In the genomic region with DNA sequence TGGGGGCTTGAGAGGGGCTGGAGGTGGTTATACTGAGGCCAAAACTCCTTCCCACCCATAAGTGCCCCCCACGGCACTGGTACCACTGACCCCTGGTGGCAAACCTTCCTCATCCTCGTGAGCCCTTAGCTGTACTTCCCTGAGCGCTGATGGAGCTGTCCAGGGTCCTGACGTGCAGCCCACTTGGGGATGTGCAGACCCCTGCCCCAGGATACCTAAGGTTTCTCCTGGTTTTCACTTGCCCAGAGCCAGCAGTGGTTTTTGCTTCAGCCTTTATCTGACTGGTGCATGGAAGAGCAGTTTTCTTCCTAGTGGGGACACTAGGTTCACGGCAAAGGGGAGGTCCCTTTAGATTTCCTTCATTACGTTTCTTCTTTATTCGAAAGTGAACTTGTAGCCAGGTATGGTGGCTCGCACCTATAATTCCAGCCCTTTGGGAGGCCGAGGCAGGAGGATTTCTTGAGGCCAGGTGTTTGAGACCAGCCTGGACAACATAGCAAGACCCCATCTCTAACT, we compare ENCODE assay signal across 1 cellular context.
TF ChIP-seq lines count a peak whose summit lies in the region.

No MANE protein-coding gene starts in this region.

TF ChIP-seq in GM12878, 131 proteins besides CTCF, POLR2A, EP300 and RAD21:
- TF ChIP-seq, protein P1, sequence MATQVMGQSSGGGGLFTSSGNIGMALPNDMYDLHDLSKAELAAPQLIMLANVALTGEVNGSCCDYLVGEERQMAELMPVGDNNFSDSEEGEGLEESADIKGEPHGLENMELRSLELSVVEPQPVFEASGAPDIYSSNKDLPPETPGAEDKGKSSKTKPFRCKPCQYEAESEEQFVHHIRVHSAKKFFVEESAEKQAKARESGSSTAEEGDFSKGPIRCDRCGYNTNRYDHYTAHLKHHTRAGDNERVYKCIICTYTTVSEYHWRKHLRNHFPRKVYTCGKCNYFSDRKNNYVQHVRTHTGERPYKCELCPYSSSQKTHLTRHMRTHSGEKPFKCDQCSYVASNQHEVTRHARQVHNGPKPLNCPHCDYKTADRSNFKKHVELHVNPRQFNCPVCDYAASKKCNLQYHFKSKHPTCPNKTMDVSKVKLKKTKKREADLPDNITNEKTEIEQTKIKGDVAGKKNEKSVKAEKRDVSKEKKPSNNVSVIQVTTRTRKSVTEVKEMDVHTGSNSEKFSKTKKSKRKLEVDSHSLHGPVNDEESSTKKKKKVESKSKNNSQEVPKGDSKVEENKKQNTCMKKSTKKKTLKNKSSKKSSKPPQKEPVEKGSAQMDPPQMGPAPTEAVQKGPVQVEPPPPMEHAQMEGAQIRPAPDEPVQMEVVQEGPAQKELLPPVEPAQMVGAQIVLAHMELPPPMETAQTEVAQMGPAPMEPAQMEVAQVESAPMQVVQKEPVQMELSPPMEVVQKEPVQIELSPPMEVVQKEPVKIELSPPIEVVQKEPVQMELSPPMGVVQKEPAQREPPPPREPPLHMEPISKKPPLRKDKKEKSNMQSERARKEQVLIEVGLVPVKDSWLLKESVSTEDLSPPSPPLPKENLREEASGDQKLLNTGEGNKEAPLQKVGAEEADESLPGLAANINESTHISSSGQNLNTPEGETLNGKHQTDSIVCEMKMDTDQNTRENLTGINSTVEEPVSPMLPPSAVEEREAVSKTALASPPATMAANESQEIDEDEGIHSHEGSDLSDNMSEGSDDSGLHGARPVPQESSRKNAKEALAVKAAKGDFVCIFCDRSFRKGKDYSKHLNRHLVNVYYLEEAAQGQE (IDR thresholded peaks at IDR 0.05; ENCODE audit: low read depth, low read length), result peak; percentile 92
- TF ChIP-seq SMC3 (IDR thresholded peaks at IDR 0.05; ENCODE audit: borderline replicate concordance, low read length), result no peak
TF ChIP-seq in GM12878: peak in this region for 1.
